In genomic region chrX:119971184-119971583, GRCh38 we compare ENCODE assay signal across 26 cellular contexts.
"Had no signal": no experiment of that assay in that cellular context is flagged by ENCODE, and none has a peak within 500 bp of the region (broad histone marks: within the 10 kb centered on the region; RNA-seq: fewer than 3 reads in every experiment).

No MANE protein-coding gene starts in this region.

- H3K27ac ChIP-seq: coronary artery, esophagus muscularis mucosa, foreskin keratinocyte, gastroesophageal sphincter, heart left ventricle, hepatocyte, ovary, psoas muscle, sigmoid colon, stomach, thyroid gland had no signal

- H3K4me2 ChIP-seq: hepatocyte had no signal

- H3K27ac Mint-ChIP-seq: memory B cell; natural killer cell; stimulated activated effector memory CD8-positive, alpha-beta T cell treated with anti-CD3 and anti-CD28 coated beads, Interleukin-12 subunit alpha, Interleukin-12 subunit beta, amount 100 ng/mL, for 72 hours had no signal

- H3K9me3 ChIP-seq: esophagus muscularis mucosa, gastroesophageal sphincter, heart left ventricle, ovary, psoas muscle, sigmoid colon, stomach, thyroid gland had no signal

- H3K9me3 Mint-ChIP-seq: memory B cell; natural killer cell; stimulated activated effector memory CD8-positive, alpha-beta T cell treated with anti-CD3 and anti-CD28 coated beads, Interleukin-12 subunit alpha, Interleukin-12 subunit beta, amount 100 ng/mL, for 72 hours had no signal

- ATAC-seq: foreskin keratinocyte; gastroesophageal sphincter; heart left ventricle; left lobe of liver; natural killer cell; psoas muscle; right cardiac atrium; stimulated activated effector memory CD8-positive, alpha-beta T cell treated with anti-CD3 and anti-CD28 coated beads, Interleukin-12 subunit alpha, Interleukin-12 subunit beta, amount 100 ng/mL, for 72 hours had no signal

- H3K4me1 ChIP-seq: esophagus muscularis mucosa, foreskin keratinocyte, gastroesophageal sphincter, heart left ventricle, psoas muscle, sigmoid colon, stomach, thyroid gland had no signal

- H3K36me3 ChIP-seq: esophagus muscularis mucosa, gastroesophageal sphincter, heart left ventricle, ovary, sigmoid colon, stomach, thyroid gland had no signal

- H3K4me1 Mint-ChIP-seq: memory B cell; natural killer cell; stimulated activated effector memory CD8-positive, alpha-beta T cell treated with anti-CD3 and anti-CD28 coated beads, Interleukin-12 subunit alpha, Interleukin-12 subunit beta, amount 100 ng/mL, for 72 hours had no signal

- DNase-seq: dermis blood vessel endothelial cell; effector memory CD4-positive, alpha-beta T cell; foreskin keratinocyte; heart left ventricle; kidney; natural killer cell; occipital lobe; ovary; posterior cingulate gyrus; psoas muscle; right cardiac atrium; sigmoid colon; stimulated activated CD4-positive, alpha-beta T cell treated with anti-CD3 and anti-CD28 coated beads, Interleukin-2, amount 100 ng/mL, for 24 hours; stimulated activated CD4-positive, alpha-beta T cell treated with anti-CD3 and anti-CD28 coated beads, Interleukin-4, amount 100 ng/mL, for 24 hours; stimulated activated naive CD4-positive, alpha-beta T cell treated with Interleukin-2 at 50 U/mL for 16 hours; stomach; thyroid gland; trophoblast cell had no signal

- H3K27me3 Mint-ChIP-seq: memory B cell had no signal

- H3K36me3 Mint-ChIP-seq: memory B cell; natural killer cell; stimulated activated effector memory CD8-positive, alpha-beta T cell treated with anti-CD3 and anti-CD28 coated beads, Interleukin-12 subunit alpha, Interleukin-12 subunit beta, amount 100 ng/mL, for 72 hours had no signal

- FAIRE-seq: endothelial cell of umbilical vein had no signal

- H3K27me3 ChIP-seq: esophagus muscularis mucosa, foreskin keratinocyte, gastroesophageal sphincter, heart left ventricle, hepatocyte, ovary, sigmoid colon, stomach, thyroid gland had no signal

- H3K4me3 Mint-ChIP-seq: memory B cell; natural killer cell; stimulated activated effector memory CD8-positive, alpha-beta T cell treated with anti-CD3 and anti-CD28 coated beads, Interleukin-12 subunit alpha, Interleukin-12 subunit beta, amount 100 ng/mL, for 72 hours had no signal

- H3K4me3 ChIP-seq: coronary artery, esophagus muscularis mucosa, gastroesophageal sphincter, heart left ventricle, hepatocyte, ovary, psoas muscle, sigmoid colon, stomach, thyroid gland had no signal
